In genomic region chr6:90610671-90611542, GRCh38 we compare ENCODE assay signal across 7 cellular contexts. TPM values are rescaled to one million over a fixed set of nuclear protein-coding genes. Genes with fewer than 3 reads are reported as not detected.
DNase-seq lines count a peak whose midpoint lies in the region; ATAC-seq, FAIRE-seq and TF ChIP-seq lines count a peak whose summit lies in the region.

No MANE protein-coding gene starts in this region.

- peak overlapping the region; percentile 36 for H3K27ac Mint-ChIP-seq in activated CD8-positive, alpha-beta T cell treated with anti-CD3 and anti-CD28 coated beads for 36 hours
- H3K27ac Mint-ChIP-seq in mesothelial cell of epicardium: peak overlapping the region; percentile 61

- peaks cover 9% of the 10 kb centered on the region for H3K4me1 Mint-ChIP-seq in activated CD8-positive, alpha-beta T cell treated with anti-CD3 and anti-CD28 coated beads for 36 hours (ENCODE audit: low read depth)
- H3K4me1 Mint-ChIP-seq in mesothelial cell of epicardium: peaks cover 17% of the 10 kb centered on the region

- H3K79me2 ChIP-seq in endothelial cell of umbilical vein (ENCODE audit: control insufficient read depth, insufficient read depth, low read length): no peaks in the 10 kb centered on the region

- H3K4me2 ChIP-seq in endothelial cell of umbilical vein (ENCODE audit: insufficient read depth, low read length): peak overlapping the region; percentile 69

- no peaks in the 10 kb centered on the region for H3K9me1 ChIP-seq in endothelial cell of umbilical vein (replicated peaks; ENCODE audit: control insufficient read depth, extremely low read depth, insufficient read depth, low read length)

- 0 out of 2 replicates have a peak, but pooled peaks have one; percentile 11 for TF ChIP-seq POLR2A in H54 (IDR thresholded peaks at IDR 0.05; ENCODE audit: low read depth, low read length)
- TF ChIP-seq POLR2A in NB4 (IDR thresholded peaks at IDR 0.05; ENCODE audit: extremely low read depth, insufficient read length): no peak
- TF ChIP-seq POLR2A in endothelial cell of umbilical vein (IDR thresholded peaks at IDR 0.05; ENCODE audit: low read depth, low read length): no peak

- H2AFZ ChIP-seq in endothelial cell of umbilical vein (ENCODE audit: low read depth, low read length): peak overlapping the region; percentile 98

- H4K20me1 ChIP-seq in endothelial cell of umbilical vein (replicated peaks; ENCODE audit: control insufficient read depth, extremely low read depth, insufficient read depth, low read length): no peaks in the 10 kb centered on the region

- no peak for FAIRE-seq in H54 (lab: Jason Lieb, UNC)
- peak; percentile 8 for FAIRE-seq in endothelial cell of umbilical vein (lab: Jason Lieb, UNC)

- DNase-seq in H54 (ENCODE audit: insufficient read length, low spot score) (no peak), NB4 (ENCODE audit: low read depth) (peak; percentile 35), endothelial cell of umbilical vein (ENCODE audit: low read depth, low spot score) (peak; percentile 28), mesothelial cell of epicardium (ENCODE audit: low spot score in 2 of 2, unreplicated experiment in 2 of 2) (peak; percentile 24 to 58)
- peak; percentile 69 for DNase-seq in activated CD8-positive, alpha-beta T cell treated with anti-CD3 and anti-CD28 coated beads for 36 hours

- peaks cover 40% of the 10 kb centered on the region for H3K27me3 Mint-ChIP-seq in activated CD8-positive, alpha-beta T cell treated with anti-CD3 and anti-CD28 coated beads for 36 hours
- H3K27me3 Mint-ChIP-seq in mesothelial cell of epicardium (ENCODE audit: low read depth): peaks cover 85% of the 10 kb centered on the region

- CTCF ChIA-PET in activated CD8-positive, alpha-beta T cell treated with anti-CD3 and anti-CD28 coated beads for 36 hours (lab: Charles Lee): interaction anchor here (0.6 to 2.1 kb wide), 5 partner anchors 9 to 238 kb away, joined by 3 to 6 read pairs (median 3); no protein-coding TSS in a partner anchor
- CTCF ChIA-PET in endothelial cell of umbilical vein (lab: Charles Lee): interaction anchor here (1.6 kb wide), 1 partner anchor 10 kb away, joined by 5 read pairs; no protein-coding TSS in a partner anchor

- dilution Hi-C loops in endothelial cell of umbilical vein (cut with MboI; ENCODE audit: extremely low pct_ligation_motif_present, low sequenced_read_pairs): no loop called here

- POLR2A ChIA-PET in activated CD8-positive, alpha-beta T cell treated with anti-CD3 and anti-CD28 coated beads for 36 hours (lab: Charles Lee): interaction anchor here (0.9 to 1.1 kb wide), 3 partner anchors 9 to 19 kb away, joined by 3 read pairs; no protein-coding TSS in a partner anchor
- POLR2A ChIA-PET in endothelial cell of umbilical vein (lab: Charles Lee): no interaction called here

- no peaks in the 10 kb centered on the region for H3K9me3 Mint-ChIP-seq in activated CD8-positive, alpha-beta T cell treated with anti-CD3 and anti-CD28 coated beads for 36 hours
- no peaks in the 10 kb centered on the region for H3K9me3 Mint-ChIP-seq in mesothelial cell of epicardium

- H3K36me3 Mint-ChIP-seq in activated CD8-positive, alpha-beta T cell treated with anti-CD3 and anti-CD28 coated beads for 36 hours (ENCODE audit: low read depth): no peaks in the 10 kb centered on the region
- H3K36me3 Mint-ChIP-seq in mesothelial cell of epicardium: no peaks in the 10 kb centered on the region

- peak overlapping the region; percentile 69 for H3K4me3 Mint-ChIP-seq in activated CD8-positive, alpha-beta T cell treated with anti-CD3 and anti-CD28 coated beads for 36 hours
- H3K4me3 Mint-ChIP-seq in mesothelial cell of epicardium: peak overlapping the region; percentile 74

- peak; percentile 94 for ATAC-seq in activated CD8-positive, alpha-beta T cell treated with anti-CD3 and anti-CD28 coated beads for 36 hours

- TF ChIP-seq CTCF in GM12872 (IDR thresholded peaks at IDR 0.05; ENCODE audit: insufficient read depth, low read depth, low read length): 0 out of 3 replicates have a peak, but pooled peaks have one; percentile 3
- no peak for TF ChIP-seq CTCF in NB4 (IDR thresholded peaks at IDR 0.05; ENCODE audit: low read depth, low read length)
- no peak for TF ChIP-seq CTCF in activated CD8-positive, alpha-beta T cell treated with anti-CD3 and anti-CD28 coated beads for 36 hours (IDR thresholded peaks at IDR 0.05)
- TF ChIP-seq CTCF in endothelial cell of umbilical vein (IDR thresholded peaks at IDR 0.05; ENCODE audit: extremely low read depth in 1 of 2, insufficient read depth in 1 of 2, low read depth in 1 of 2, low read length in 2 of 2): no peak
- TF ChIP-seq CTCF in mesothelial cell of epicardium (IDR thresholded peaks at IDR 0.05; ENCODE audit: unreplicated experiment): no peak

- H3K4me1 ChIP-seq in endothelial cell of umbilical vein (ENCODE audit: control insufficient read depth, extremely low read depth, insufficient read depth, low read length): peaks cover 4% of the 10 kb centered on the region
- H3K4me1 ChIP-seq in stomach smooth muscle (ENCODE audit: control insufficient read depth, insufficient read depth, low read length): no peaks in the 10 kb centered on the region

- H3K9ac ChIP-seq in endothelial cell of umbilical vein (replicated peaks; ENCODE audit: extremely low read depth, insufficient read depth, low read length) (peak overlapping the region; percentile 5), stomach smooth muscle (ENCODE audit: low read length in 2 of 2) (peak overlapping the region; percentile 58 to 59)

- no peaks in the 10 kb centered on the region for H3K9me3 ChIP-seq in endothelial cell of umbilical vein (replicated peaks; ENCODE audit: control insufficient read depth, insufficient read depth, low read length)
- no peaks in the 10 kb centered on the region for H3K9me3 ChIP-seq in stomach smooth muscle (ENCODE audit: control insufficient read depth in 2 of 2, low read length in 2 of 2)

- H3K27me3 ChIP-seq in endothelial cell of umbilical vein (ENCODE audit: control insufficient read depth in 2 of 2, insufficient read depth in 2 of 2, low read length in 2 of 2): peaks cover 19 to 49% of the 10 kb centered on the region in 2 experiments
- H3K27me3 ChIP-seq in stomach smooth muscle (ENCODE audit: control insufficient read depth in 1 of 2, insufficient read depth in 2 of 2, low read length in 2 of 2): peaks cover 4 to 7% of the 10 kb centered on the region in 2 donors

- H3K4me3 ChIP-seq in NB4 (ENCODE audit: low read depth, low read length): peak overlapping the region; percentile 10
- H3K4me3 ChIP-seq in endothelial cell of umbilical vein (replicated peaks in 1 of 3; ENCODE audit: insufficient read depth in 1 of 3, low read depth in 1 of 3, low read length in 3 of 3): peak overlapping the region; percentile 38 to 57 (median 41)
- H3K4me3 ChIP-seq in stomach smooth muscle (ENCODE audit: low read length in 2 of 2): peak overlapping the region; percentile 75 to 79

- intact Hi-C loops in activated CD8-positive, alpha-beta T cell treated with anti-CD3 and anti-CD28 coated beads for 36 hours (cut with micrococcal nuclease): no loop called here
- intact Hi-C loops in endothelial cell of umbilical vein (cut with micrococcal nuclease): loop anchor here (1.0 kb wide), 1 partner anchor 24 kb away; the partner anchor contains the start of gene MAP3K7

- no peak overlapping the region for H3K27ac ChIP-seq in endothelial cell of umbilical vein (ENCODE audit: insufficient read depth, low read depth, low read length)
- H3K27ac ChIP-seq in stomach smooth muscle (ENCODE audit: low read length): no peak overlapping the region

- no peaks in the 10 kb centered on the region for H3K36me3 ChIP-seq in endothelial cell of umbilical vein (ENCODE audit: control insufficient read depth in 2 of 2, extremely low read depth in 1 of 2, insufficient read depth in 2 of 2, low read length in 2 of 2)
- H3K36me3 ChIP-seq in stomach smooth muscle (ENCODE audit: control insufficient read depth in 2 of 2, insufficient read depth in 2 of 2, low read length in 2 of 2): no peaks in the 10 kb centered on the region

- BruUV-seq in endothelial cell of umbilical vein (replicated peaks; lab: Mats Ljungman, UMichigan): no TSS peak

TF ChIP-seq in endothelial cell of umbilical vein, 7 proteins besides CTCF, POLR2A, EP300 and RAD21:
- no peak for TF ChIP-seq MYC (IDR thresholded peaks at IDR 0.05; ENCODE audit: low read depth, low read length)
- no peak for TF ChIP-seq MAX (IDR thresholded peaks at IDR 0.05; ENCODE audit: insufficient read depth, insufficient read length)
- TF ChIP-seq FOS (IDR thresholded peaks at IDR 0.05; ENCODE audit: borderline replicate concordance, insufficient read depth, low read length): no peak
- no peak for TF ChIP-seq GATA2 (IDR thresholded peaks at IDR 0.05; ENCODE audit: insufficient read depth, insufficient read length, low read depth, low read length)
- TF ChIP-seq EZH2 (IDR thresholded peaks at IDR 0.05; ENCODE audit: borderline replicate concordance, low read depth, low read length, severe bottlenecking): no peak
- TF ChIP-seq JUN (IDR thresholded peaks at IDR 0.05; ENCODE audit: borderline replicate concordance, insufficient read depth, insufficient read length, low read depth): no peak
- TF ChIP-seq POLR2AphosphoS5 (IDR thresholded peaks at IDR 0.05; ENCODE audit: insufficient read depth, low read depth, low read length): no peak

RNA-seq across cellular contexts. Expression of gene MAP3K7, which starts 24.0 kb away (rescaled TPM):
- total RNA-seq in activated CD8-positive, alpha-beta T cell treated with anti-CD3 and anti-CD28 coated beads for 36 hours: 10 to 100 TPM; 22.1 to 22.8 TPM
- total RNA-seq in endothelial cell of umbilical vein (24.5 and 25.6 TPM in 2 replicates), mesothelial cell of epicardium (34.7 to 35.9 TPM (median 35.6 TPM) in 3 replicates)
- 12.5 and 15.3 TPM in 2 replicates for polyA plus RNA-seq in endothelial cell of umbilical vein
- polyA plus RNA-seq in endothelial cell of umbilical vein (2011; cell fraction: cytosol; rRNA removed): 14.6 and 15.5 TPM in 2 replicates
- 40.5 and 55.2 TPM in 2 replicates for polyA plus RNA-seq in endothelial cell of umbilical vein (2011; cell fraction: nucleus; rRNA removed)
- 15.8 and 19.9 TPM in 2 replicates for polyA plus RNA-seq in endothelial cell of umbilical vein (2012)
- 22.4 and 24.9 TPM in 2 replicates for polyA minus RNA-seq in endothelial cell of umbilical vein
- polyA minus RNA-seq in endothelial cell of umbilical vein (2011; cell fraction: cytosol; rRNA and poly(A)+ RNA removed): 10.7 TPM
- polyA minus RNA-seq in endothelial cell of umbilical vein (2011; cell fraction: nucleus; rRNA and poly(A)+ RNA removed): 41.9 and 55.6 TPM in 2 replicates

Comparison
In these comparisons a context has a peak if more than half of its experiments do, and no peak if none do; other contexts are left out.
1. H3K4me3 ChIP-seq: peak in every context shown above with its lines; median percentile 77 in stomach smooth muscle; 41 in endothelial cell of umbilical vein; 10 in NB4.